ENCODE assay signal across 1 cellular context in genomic region chr12:4287325-4288290, GRCh38.
TF ChIP-seq lines count a peak whose summit lies in the region.

No MANE protein-coding gene starts in this region.

TF ChIP-seq in H1, 55 proteins besides CTCF, POLR2A, EP300 and RAD21:
- TF ChIP-seq, protein P1, sequence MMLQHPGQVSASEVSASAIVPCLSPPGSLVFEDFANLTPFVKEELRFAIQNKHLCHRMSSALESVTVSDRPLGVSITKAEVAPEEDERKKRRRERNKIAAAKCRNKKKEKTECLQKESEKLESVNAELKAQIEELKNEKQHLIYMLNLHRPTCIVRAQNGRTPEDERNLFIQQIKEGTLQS (IDR thresholded peaks at IDR 0.05; ENCODE audit: insufficient read depth, low read depth, low read length): no peak
- TF ChIP-seq RNF2 (IDR thresholded peaks at IDR 0.05; ENCODE audit: borderline replicate concordance, low read depth, low read length, missing control alignments, poor library complexity, severe bottlenecking): no peak
- peak; percentile 17 for TF ChIP-seq POLR2AphosphoS5 (IDR thresholded peaks at IDR 0.05; ENCODE audit: low read depth, low read length)
- TF ChIP-seq SP4 (IDR thresholded peaks at IDR 0.05; ENCODE audit: low read length): no peak
- no peak for TF ChIP-seq CREB1 (IDR thresholded peaks at IDR 0.05)
- TF ChIP-seq FOSL1 (IDR thresholded peaks at IDR 0.05; ENCODE audit: insufficient read depth, low read depth, low read length): no peak
- TF ChIP-seq POU5F1 (IDR thresholded peaks at IDR 0.05; ENCODE audit: low read depth, low read length): no peak
- no peak for TF ChIP-seq SP2 (IDR thresholded peaks at IDR 0.05; ENCODE audit: low read length)
TF ChIP-seq in H1: peak in this region for 1.
